ENCODE assay signal across 8 cellular contexts in genomic region chrX:85851418-85851817, GRCh38.
DNase-seq lines count a peak whose midpoint lies in the region; ATAC-seq and TF ChIP-seq lines count a peak whose summit lies in the region.

No MANE protein-coding gene starts in this region.

- no peak overlapping the region for H3K4me3 ChIP-seq in AG04449 (ENCODE audit: low read depth, low read length)
- no peak overlapping the region for H3K4me3 ChIP-seq in hepatocyte
- no peak overlapping the region for H3K4me3 ChIP-seq in aorta (ENCODE audit: low read length in 2 of 2)
- no peak overlapping the region for H3K4me3 ChIP-seq in effector memory CD4-positive, alpha-beta T cell (ENCODE audit: insufficient read depth, low read depth, low read length, poor library complexity, severe bottlenecking)

- H3K9me2 ChIP-seq in hepatocyte (replicated peaks; ENCODE audit: insufficient read depth), result no peaks in the 10 kb centered on the region

- peak; percentile 21 for TF ChIP-seq CTCF in AG04449 (IDR thresholded peaks at IDR 0.05; ENCODE audit: insufficient read depth, low read length, missing control alignments)
- peak; percentile 24 for TF ChIP-seq CTCF in GM13976 (IDR thresholded peaks at IDR 0.05; ENCODE audit: borderline replicate concordance, control extremely low read depth, extremely low read depth, insufficient read depth, missing control alignments)
- peak; percentile 43 for TF ChIP-seq CTCF in hepatocyte (IDR thresholded peaks at IDR 0.05; ENCODE audit: poor library complexity)

- no peaks in the 10 kb centered on the region for H3K79me2 ChIP-seq in hepatocyte

- H3K36me3 Mint-ChIP-seq in stimulated activated effector memory CD8-positive, alpha-beta T cell treated with anti-CD3 and anti-CD28 coated beads, Interleukin-12 subunit alpha, Interleukin-12 subunit beta, amount 100 ng/mL, for 72 hours, result no peaks in the 10 kb centered on the region

- no peak overlapping the region for H2AFZ ChIP-seq in hepatocyte

- H3K4me1 ChIP-seq in hepatocyte (ENCODE audit: insufficient read depth), result no peaks in the 10 kb centered on the region
- no peaks in the 10 kb centered on the region for H3K4me1 ChIP-seq in aorta (ENCODE audit: control insufficient read depth in 1 of 2, insufficient read depth in 2 of 2, low read length in 2 of 2)
- no peaks in the 10 kb centered on the region for H3K4me1 ChIP-seq in effector memory CD4-positive, alpha-beta T cell (ENCODE audit: control insufficient read depth, insufficient read depth, low read length, poor library complexity, severe bottlenecking)

- WGBS in hepatocyte (ENCODE audit: low lambda C conversion rate, missing lambda C conversion rate), result 38% methylated on average over 3 of the region's 3 CpGs
- 18 to 36% methylated on average over 3 of the region's 3 CpGs for WGBS in aorta, 2 donors

- no peak overlapping the region for H3K4me2 ChIP-seq in hepatocyte

- no peaks in the 10 kb centered on the region for H3K4me1 Mint-ChIP-seq in stimulated activated effector memory CD8-positive, alpha-beta T cell treated with anti-CD3 and anti-CD28 coated beads, Interleukin-12 subunit alpha, Interleukin-12 subunit beta, amount 100 ng/mL, for 72 hours

- H3K27ac Mint-ChIP-seq in stimulated activated effector memory CD8-positive, alpha-beta T cell treated with anti-CD3 and anti-CD28 coated beads, Interleukin-12 subunit alpha, Interleukin-12 subunit beta, amount 100 ng/mL, for 72 hours, result no peak overlapping the region

- ATAC-seq in aorta (ENCODE audit: low FRiP score) (no peak), HG02610 (IDR thresholded peaks at IDR 0.05; ENCODE audit: unreplicated experiment) (no peak)
- ATAC-seq in stimulated activated effector memory CD8-positive, alpha-beta T cell treated with anti-CD3 and anti-CD28 coated beads, Interleukin-12 subunit alpha, Interleukin-12 subunit beta, amount 100 ng/mL, for 72 hours, result no peak

- no peak overlapping the region for H3K4me3 Mint-ChIP-seq in stimulated activated effector memory CD8-positive, alpha-beta T cell treated with anti-CD3 and anti-CD28 coated beads, Interleukin-12 subunit alpha, Interleukin-12 subunit beta, amount 100 ng/mL, for 72 hours

- in situ Hi-C loops in GM13976 (cut with MboI; ENCODE audit: low sequenced_read_pairs, unreplicated experiment), result no loop called here

- no peak overlapping the region for H3K27ac ChIP-seq in hepatocyte
- H3K27ac ChIP-seq in aorta (ENCODE audit: low read depth in 1 of 2, low read length in 2 of 2), result no peak overlapping the region
- H3K27ac ChIP-seq in effector memory CD4-positive, alpha-beta T cell (ENCODE audit: insufficient read depth, low read length, poor library complexity, severe bottlenecking), result no peak overlapping the region

- DNase-seq in AG04449 (ENCODE audit: low read depth, low spot score) (no peak), GM13976 (ENCODE audit: low spot score) (no peak), OCI-M1 (lab: John Stamatoyannopoulos, UW) (peak; percentile 26), hepatocyte (ENCODE audit: low spot score) (peak; percentile 44), aorta (no peak)
- DNase-seq in stimulated activated effector memory CD8-positive, alpha-beta T cell treated with anti-CD3 and anti-CD28 coated beads, Interleukin-12 subunit alpha, Interleukin-12 subunit beta, amount 100 ng/mL, for 72 hours (ENCODE audit: low spot score in 2 of 2), result no peak
- DNase-seq in effector memory CD4-positive, alpha-beta T cell, result no peak

- H3K9me3 ChIP-seq in hepatocyte (ENCODE audit: low read depth) (no peaks in the 10 kb centered on the region), aorta (ENCODE audit: control insufficient read depth, low read length) (no peaks in the 10 kb centered on the region)
- H3K9me3 ChIP-seq in effector memory CD4-positive, alpha-beta T cell (ENCODE audit: control insufficient read depth, low read length), result no peaks in the 10 kb centered on the region

- H4K20me1 ChIP-seq in hepatocyte (ENCODE audit: insufficient read depth, poor library complexity, severe bottlenecking), result no peaks in the 10 kb centered on the region

- intact Hi-C loops in aorta (cut with DNase I), result no loop called here

- peaks cover 3% of the 10 kb centered on the region for H3K9me3 Mint-ChIP-seq in stimulated activated effector memory CD8-positive, alpha-beta T cell treated with anti-CD3 and anti-CD28 coated beads, Interleukin-12 subunit alpha, Interleukin-12 subunit beta, amount 100 ng/mL, for 72 hours

- POLR2A ChIA-PET in AG04449 (lab: Yijun Ruan, JAX), result no interaction called here

- CTCF ChIA-PET in AG04449 (lab: Yijun Ruan, JAX), result no interaction called here

- no peaks in the 10 kb centered on the region for H3K27me3 ChIP-seq in hepatocyte
- no peaks in the 10 kb centered on the region for H3K27me3 ChIP-seq in aorta (ENCODE audit: control insufficient read depth in 1 of 2, insufficient read depth in 2 of 2, low read length in 1 of 2)
- no peaks in the 10 kb centered on the region for H3K27me3 ChIP-seq in effector memory CD4-positive, alpha-beta T cell (replicated peaks; ENCODE audit: control insufficient read depth, insufficient read depth, low read length, poor library complexity, severe bottlenecking)

- H3K36me3 ChIP-seq in hepatocyte (replicated peaks; ENCODE audit: insufficient read depth, low read depth), result no peaks in the 10 kb centered on the region
- no peaks in the 10 kb centered on the region for H3K36me3 ChIP-seq in aorta (ENCODE audit: control insufficient read depth in 1 of 2, insufficient read depth in 2 of 2, low read length in 1 of 2)
- H3K36me3 ChIP-seq in effector memory CD4-positive, alpha-beta T cell (ENCODE audit: control insufficient read depth, insufficient read depth, low read length), result no peaks in the 10 kb centered on the region

Comparison
In these comparisons a context has a peak if more than half of its experiments do, and no peak if none do; other contexts are left out.
1. DNase-seq: peak in OCI-M1 (single experiment) and hepatocyte (single experiment); none in AG04449 (single experiment), GM13976 (single experiment), aorta (0 of 2), stimulated activated effector memory CD8-positive, alpha-beta T cell treated with anti-CD3 and anti-CD28 coated beads, Interleukin-12 subunit alpha, Interleukin-12 subunit beta, amount 100 ng/mL, for 72 hours (0 of 2) and effector memory CD4-positive, alpha-beta T cell (0 of 3).
2. Peak in every context shown above with its lines, with median percentiles within 50 percentile points of each other: CTCF ChIP-seq.